Comparison of ENCODE assay signal across 22 cellular contexts in the genomic region with DNA sequence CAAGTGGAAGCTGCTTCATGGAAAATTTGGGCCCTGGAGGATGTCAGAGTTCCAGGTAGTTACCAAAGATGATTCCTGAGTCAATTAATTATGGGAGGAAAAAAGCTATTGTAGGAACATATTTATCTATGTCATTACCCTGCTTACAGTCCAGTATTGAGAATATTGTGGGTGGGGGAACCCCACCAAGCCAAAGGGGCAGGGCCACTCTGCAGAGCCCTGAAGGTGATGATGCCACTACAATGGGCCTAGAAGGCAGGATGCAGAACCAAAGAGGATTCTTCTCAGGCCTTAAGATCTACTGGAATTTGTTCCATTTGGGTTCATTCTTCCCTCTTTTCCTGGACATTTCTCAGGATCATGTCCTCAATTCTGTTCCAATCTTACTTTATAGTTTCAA.
"Had no signal": no experiment of that assay in that cellular context is flagged by ENCODE, and none has a peak within 500 bp of the region (broad histone marks: within the 10 kb centered on the region; RNA-seq: fewer than 3 reads in every experiment).

No MANE protein-coding gene starts in this region.

- ATAC-seq: activated CD8-positive, alpha-beta memory T cell treated with anti-CD3 and anti-CD28 coated beads, Interleukin-2, amount 10 ng/mL, durations not matched to agents 7 days and 5 days; activated T-helper 17 cell treated with anti-CD3 and anti-CD28 coated beads, Interleukin-2, amount 50 U/mL, for 72 hours; heart right ventricle; left ventricle myocardium superior; WTC11 had no signal

- H3K4me1 Mint-ChIP-seq: activated CD4-positive, alpha-beta memory T cell treated with anti-CD3 and anti-CD28 coated beads, Interleukin-2, amount 10 ng/mL, durations not matched to agents 7 days and 5 days; activated CD8-positive, alpha-beta memory T cell treated with anti-CD3 and anti-CD28 coated beads, Interleukin-2, amount 10 ng/mL, durations not matched to agents 7 days and 5 days; activated naive CD8-positive, alpha-beta T cell treated with anti-CD3 and anti-CD28 coated beads for 36 hours; activated T-helper 17 cell treated with anti-CD3 and anti-CD28 coated beads, Interleukin-2, amount 50 U/mL, for 72 hours; immature natural killer cell had no signal

- H3K4me3 ChIP-seq: esophagus muscularis mucosa, heart right ventricle, thyroid gland had no signal

- H3K36me3 ChIP-seq: esophagus muscularis mucosa, heart right ventricle, thyroid gland had no signal

- H3K36me3 Mint-ChIP-seq: activated CD8-positive, alpha-beta memory T cell treated with anti-CD3 and anti-CD28 coated beads, Interleukin-2, amount 10 ng/mL, durations not matched to agents 7 days and 5 days; activated naive CD8-positive, alpha-beta T cell treated with anti-CD3 and anti-CD28 coated beads for 36 hours; immature natural killer cell; WTC11 had no signal

- H3K27me3 Mint-ChIP-seq: activated CD4-positive, alpha-beta memory T cell treated with anti-CD3 and anti-CD28 coated beads, Interleukin-2, amount 10 ng/mL, durations not matched to agents 7 days and 5 days; activated CD8-positive, alpha-beta memory T cell treated with anti-CD3 and anti-CD28 coated beads, Interleukin-2, amount 10 ng/mL, durations not matched to agents 7 days and 5 days; activated T-helper 17 cell treated with anti-CD3 and anti-CD28 coated beads, Interleukin-2, amount 50 U/mL, for 72 hours; dendritic cell treated with granulocyte-macrophage colony-stimulating factor and Interleukin-4, amounts not matched to agents 40 ng/mL and 50 ng/mL, for 4 days had no signal

- H3K9me3 ChIP-seq: esophagus muscularis mucosa, heart right ventricle, thyroid gland had no signal

- H3K27me3 ChIP-seq: esophagus muscularis mucosa, heart right ventricle, thyroid gland had no signal

- H3K27ac Mint-ChIP-seq: activated CD4-positive, alpha-beta memory T cell treated with anti-CD3 and anti-CD28 coated beads, Interleukin-2, amount 10 ng/mL, durations not matched to agents 7 days and 5 days; activated CD8-positive, alpha-beta memory T cell treated with anti-CD3 and anti-CD28 coated beads, Interleukin-2, amount 10 ng/mL, durations not matched to agents 7 days and 5 days; activated naive CD8-positive, alpha-beta T cell treated with anti-CD3 and anti-CD28 coated beads for 36 hours; activated T-helper 17 cell treated with anti-CD3 and anti-CD28 coated beads, Interleukin-2, amount 50 U/mL, for 72 hours; dendritic cell treated with granulocyte-macrophage colony-stimulating factor and Interleukin-4, amounts not matched to agents 40 ng/mL and 50 ng/mL, for 4 days; immature natural killer cell; WTC11 had no signal

- DNase-seq: activated CD4-positive, alpha-beta memory T cell treated with anti-CD3 and anti-CD28 coated beads, Interleukin-2, amount 10 ng/mL, durations not matched to agents 7 days and 5 days; activated CD4-positive, alpha-beta T cell treated with anti-CD3 and anti-CD28 coated beads for 48 hours; activated CD8-positive, alpha-beta memory T cell treated with anti-CD3 and anti-CD28 coated beads, Interleukin-2, amount 10 ng/mL, durations not matched to agents 7 days and 5 days; activated naive CD4-positive, alpha-beta T cell; activated naive CD8-positive, alpha-beta T cell treated with anti-CD3 and anti-CD28 coated beads for 36 hours; activated T-cell treated with anti-CD3 and anti-CD28 coated beads, Interleukin-2, amount 50 U/mL, for 1 hour; amniotic stem cell; effector CD8-positive, alpha-beta T cell; heart right ventricle; immature natural killer cell; kidney glomerular epithelial cell; left ventricle myocardium superior; retina; stimulated activated CD4-positive, alpha-beta T cell treated with anti-CD3 and anti-CD28 coated beads, Interleukin-12 subunit alpha, Interleukin-12 subunit beta, amount 100 ng/mL, for 4 hours; stimulated activated CD4-positive, alpha-beta T cell treated with anti-CD3 and anti-CD28 coated beads, Interleukin-1b, Interleukin-23, amount 100 ng/mL, for 48 hours; stimulated activated CD8-positive, alpha-beta memory T cell treated with anti-CD3 and anti-CD28 coated beads, Interleukin-4, amount 100 ng/mL, for 48 hours; stimulated activated naive CD4-positive, alpha-beta T cell treated with Interleukin-2 at 50 U/mL for 16 hours; thyroid gland had no signal

- H3K9me3 Mint-ChIP-seq: activated CD4-positive, alpha-beta memory T cell treated with anti-CD3 and anti-CD28 coated beads, Interleukin-2, amount 10 ng/mL, durations not matched to agents 7 days and 5 days; activated naive CD8-positive, alpha-beta T cell treated with anti-CD3 and anti-CD28 coated beads for 36 hours; activated T-helper 17 cell treated with anti-CD3 and anti-CD28 coated beads, Interleukin-2, amount 50 U/mL, for 72 hours; dendritic cell treated with granulocyte-macrophage colony-stimulating factor and Interleukin-4, amounts not matched to agents 40 ng/mL and 50 ng/mL, for 4 days; WTC11 had no signal

- H3K4me3 Mint-ChIP-seq: activated CD4-positive, alpha-beta memory T cell treated with anti-CD3 and anti-CD28 coated beads, Interleukin-2, amount 10 ng/mL, durations not matched to agents 7 days and 5 days; activated CD8-positive, alpha-beta memory T cell treated with anti-CD3 and anti-CD28 coated beads, Interleukin-2, amount 10 ng/mL, durations not matched to agents 7 days and 5 days; activated naive CD8-positive, alpha-beta T cell treated with anti-CD3 and anti-CD28 coated beads for 36 hours; activated T-helper 17 cell treated with anti-CD3 and anti-CD28 coated beads, Interleukin-2, amount 50 U/mL, for 72 hours; dendritic cell treated with granulocyte-macrophage colony-stimulating factor and Interleukin-4, amounts not matched to agents 40 ng/mL and 50 ng/mL, for 4 days; immature natural killer cell; WTC11 had no signal
